Comparison of ENCODE assay signal across 1 cellular context in genomic region chr11:47688101-47688500, GRCh38.
TF ChIP-seq lines count a peak whose summit lies in the region.

No MANE protein-coding gene starts in this region.

TF ChIP-seq in HepG2, 621 proteins besides CTCF, POLR2A, EP300 and RAD21:
- TF ChIP-seq FOSL2 (CRISPR knock-in tag; IDR thresholded peaks at IDR 0.05) (peak; percentile 26; the same call in 1 of the 2 replicates), CEBPB (IDR thresholded peaks at IDR 0.05; ENCODE audit: borderline replicate concordance, low read depth, low read length) (0 out of 2 replicates have a peak, but pooled peaks have one; percentile 1), PBX3 (CRISPR knock-in tag; IDR thresholded peaks at IDR 0.05; ENCODE audit: borderline replicate concordance) (no peak)
TF ChIP-seq in HepG2: peak in this region for 2.
